ENCODE assay signal across 17 cellular contexts in the genomic region with DNA sequence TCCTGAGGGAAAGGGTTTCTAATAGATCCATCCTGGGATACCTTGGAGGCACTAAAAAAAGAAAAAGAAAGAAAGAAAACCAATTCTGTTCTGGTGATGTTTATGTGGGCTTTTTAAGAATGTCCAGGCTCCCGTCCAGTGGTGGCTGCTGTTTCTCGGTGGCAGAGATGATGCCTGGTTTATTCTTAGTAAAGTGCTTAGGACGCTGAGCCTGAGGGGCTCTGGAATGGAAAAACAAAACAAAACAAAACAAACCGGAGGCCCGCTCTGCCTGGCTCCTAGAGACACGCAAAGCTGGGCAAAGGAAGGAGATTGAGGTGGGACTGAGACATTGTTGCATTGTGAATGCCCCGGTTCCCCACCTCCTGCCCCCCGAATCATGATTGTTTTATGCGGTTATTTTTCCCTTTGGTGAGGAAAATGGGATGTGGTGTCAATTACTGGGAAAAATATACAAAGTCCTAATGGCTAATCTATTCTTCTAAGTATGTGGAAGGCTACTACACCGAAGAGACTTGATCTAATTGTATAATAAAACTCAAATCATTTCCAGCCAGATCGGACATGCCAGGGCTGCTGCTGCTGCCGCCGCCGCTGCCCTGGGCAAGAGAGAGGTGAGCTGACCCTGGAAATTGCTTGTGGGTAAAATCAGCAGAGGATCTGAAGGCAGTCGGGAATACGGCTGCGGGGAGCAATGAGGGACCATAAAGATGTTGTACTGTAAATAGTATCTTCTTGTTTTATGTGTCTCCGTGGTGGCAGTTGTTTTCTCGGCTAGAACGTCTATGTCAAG.
DNase-seq lines count a peak whose midpoint lies in the region; ATAC-seq and TF ChIP-seq lines count a peak whose summit lies in the region.
"Had no signal": no experiment of that assay in that cellular context is flagged by ENCODE, and none has a peak within 500 bp of the region (broad histone marks: within the 10 kb centered on the region; RNA-seq: fewer than 3 reads in every experiment).

No MANE protein-coding gene starts in this region.

- no peaks in the 10 kb centered on the region for H3K27me3 ChIP-seq in IMR-90 (ENCODE audit: control insufficient read depth, insufficient read depth, low read length)
- H3K27me3 ChIP-seq in endodermal cell (ENCODE audit: control insufficient read depth, insufficient read depth, low read length, poor library complexity, severe bottlenecking): no peaks in the 10 kb centered on the region
- H3K27me3 ChIP-seq: left lung had no signal

- CTCF ChIA-PET in IMR-90 (lab: Yijun Ruan, JAX): no interaction called here

- ATAC-seq in IMR-90 (ENCODE audit: low read depth): peak; percentile 58
- ATAC-seq in HG03159 (IDR thresholded peaks at IDR 0.05; ENCODE audit: unreplicated experiment): no peak
- ATAC-seq: effector memory CD8-positive, alpha-beta T cell; left lung; Panc1 had no signal

- H3K36me3 ChIP-seq in IMR-90 (ENCODE audit: control insufficient read depth, insufficient read depth, low read length) (no peaks in the 10 kb centered on the region), endodermal cell (ENCODE audit: control insufficient read depth, insufficient read depth, low read length) (no peaks in the 10 kb centered on the region)
- H3K36me3 ChIP-seq: cardiac muscle cell, left lung had no signal

- H3K4me1 Mint-ChIP-seq in endodermal cell (peaks cover 9% of the 10 kb centered on the region), nephron progenitor cell (peaks cover 32% of the 10 kb centered on the region), type B pancreatic cell (ENCODE audit: unreplicated experiment) (peaks cover 29% of the 10 kb centered on the region)

- no peak for TF ChIP-seq RAD21 in IMR-90 (IDR thresholded peaks at IDR 0.05; ENCODE audit: low read length)

- dilution Hi-C loops in IMR-90 (cut with HindIII; ENCODE audit: low sequenced_read_pairs, unreplicated experiment): no loop called here

- peak overlapping the region; percentile 9; the same call in 1 of the 2 replicates for H3K27ac ChIP-seq in IMR-90 (ENCODE audit: insufficient read depth, low read length)
- no peak overlapping the region for H3K27ac ChIP-seq in endodermal cell (ENCODE audit: low read depth, low read length)
- H3K27ac ChIP-seq: C4-2B, cardiac muscle cell, left lung had no signal

- no TSS peak for BruUV-seq in IMR-90 (replicated peaks; lab: Mats Ljungman, UMichigan)

- H3K79me1 ChIP-seq in IMR-90 (ENCODE audit: low read depth in 1 of 2, low read length in 2 of 2): 0 out of 4 replicates have a peak, but pooled peaks cover 0 to 7% of the 10 kb centered on the region in 2 experiments

- peak overlapping the region; percentile 58 for H3K18ac ChIP-seq in IMR-90 (ENCODE audit: low read depth, low read length)

- H2BK15ac ChIP-seq in IMR-90 (ENCODE audit: low read depth, low read length): peak overlapping the region; percentile 78; the same call in 1 of the 3 replicates

- peaks cover 25% of the 10 kb centered on the region for H3K9me1 ChIP-seq in IMR-90 (ENCODE audit: insufficient read depth, low read length)

- peak overlapping the region; percentile 52 for H2BK5ac ChIP-seq in IMR-90 (ENCODE audit: low read depth, low read length, poor library complexity, severe bottlenecking)

- peaks cover 2% of the 10 kb centered on the region for H3K27me3 Mint-ChIP-seq in endodermal cell (ENCODE audit: insufficient read depth)
- peaks cover 6% of the 10 kb centered on the region for H3K27me3 Mint-ChIP-seq in nephron progenitor cell (ENCODE audit: low read depth, poor library complexity)
- H3K27me3 Mint-ChIP-seq in type B pancreatic cell: peaks cover 11% of the 10 kb centered on the region
- H3K27me3 Mint-ChIP-seq: activated naive CD8-positive, alpha-beta T cell; activated T-cell treated with anti-CD3 and anti-CD28 coated beads, Interleukin-2, amount 50 U/mL, for 24 hours had no signal

- H3K36me3 Mint-ChIP-seq in endodermal cell (ENCODE audit: low read depth): no peaks in the 10 kb centered on the region
- no peaks in the 10 kb centered on the region for H3K36me3 Mint-ChIP-seq in nephron progenitor cell (ENCODE audit: low read depth)
- H3K36me3 Mint-ChIP-seq in type B pancreatic cell: no peaks in the 10 kb centered on the region
- H3K36me3 Mint-ChIP-seq: activated naive CD8-positive, alpha-beta T cell had no signal

- DNase-seq in IMR-90 (peak; percentile 44), endodermal cell (peak; percentile 24), nephron progenitor cell (no peak), type B pancreatic cell (ENCODE audit: extremely low spot score, unreplicated experiment) (no peak), cortex of kidney (lab: John Stamatoyannopoulos, UW) (no peak)
- no peak for DNase-seq in activated naive CD4-positive, alpha-beta T cell treated with anti-CD3 and anti-CD28 coated beads, Interleukin-2, amount 50 U/mL, for 16 hours
- DNase-seq: activated CD4-positive, alpha-beta T cell treated with anti-CD3 and anti-CD28 coated beads, Interleukin-2, amount 50 U/mL, for 4 hours; activated T-cell treated with anti-CD3 and anti-CD28 coated beads, Interleukin-2, amount 50 U/mL, for 24 hours; effector memory CD8-positive, alpha-beta T cell; foreskin melanocyte; left lung; NCI-H748 treated with DMSO at 0.1 percent for 48 hours had no signal

- peak overlapping the region; percentile 11 to 74; a peak in 3 of 4 replicates for H4K8ac ChIP-seq in IMR-90 (ENCODE audit: low read depth in 2 of 2, low read length in 2 of 2)

- H3K4me3 ChIP-seq in IMR-90 (ENCODE audit: insufficient read depth, low read depth, low read length) (no peak overlapping the region), endodermal cell (ENCODE audit: low read length) (no peak overlapping the region)
- H3K4me3 ChIP-seq: cardiac muscle cell, left lung had no signal

- H3K23ac ChIP-seq in IMR-90 (ENCODE audit: low read depth, low read length): peak overlapping the region; percentile 72

- in situ Hi-C loops in IMR-90 (cut with MboI; ENCODE audit: low sequenced_read_pairs): loop anchor here (10.0 kb wide), 1 partner anchor 517 kb away; no protein-coding TSS in a partner anchor

- H3K56ac ChIP-seq in IMR-90 (ENCODE audit: extremely low read depth, insufficient read depth, low read length): no peak overlapping the region

- no peak for TF ChIP-seq CTCF in IMR-90 (conservative IDR thresholded peaks at IDR 0.05; ENCODE audit: low read depth, low read length)
- TF ChIP-seq CTCF in endodermal cell (conservative IDR thresholded peaks at IDR 0.05): no peak
- TF ChIP-seq CTCF in nephron progenitor cell (IDR thresholded peaks at IDR 0.05): no peak
- no peak for TF ChIP-seq CTCF in type B pancreatic cell (conservative IDR thresholded peaks at IDR 0.05)

- peak overlapping the region; percentile 13; the same call in 1 of the 2 replicates for H3K4me2 ChIP-seq in IMR-90 (ENCODE audit: low read depth, low read length)

- H3K14ac ChIP-seq in IMR-90 (replicated peaks; ENCODE audit: low read depth, low read length): peak overlapping the region; percentile 43; the same call in 1 of the 2 replicates

- H3K9ac ChIP-seq in IMR-90 (ENCODE audit: low read depth, low read length) (no peak overlapping the region; the same call in 1 of the 2 replicates), endodermal cell (ENCODE audit: extremely low read depth, low read length, poor library complexity, severe bottlenecking) (no peak overlapping the region)

- H3K4me3 Mint-ChIP-seq in endodermal cell: no peak overlapping the region
- H3K4me3 Mint-ChIP-seq in nephron progenitor cell: no peak overlapping the region
- no peak overlapping the region for H3K4me3 Mint-ChIP-seq in type B pancreatic cell
- H3K4me3 Mint-ChIP-seq: activated naive CD8-positive, alpha-beta T cell; activated T-cell treated with anti-CD3 and anti-CD28 coated beads, Interleukin-2, amount 50 U/mL, for 24 hours; effector memory CD8-positive, alpha-beta T cell had no signal

- H3K4me1 ChIP-seq in IMR-90 (ENCODE audit: control insufficient read depth, insufficient read depth, low read length) (peaks cover 31% of the 10 kb centered on the region), endodermal cell (ENCODE audit: control insufficient read depth, insufficient read depth, low read length) (no peaks in the 10 kb centered on the region)
- H3K4me1 ChIP-seq: left lung had no signal

- peak overlapping the region; percentile 82 for H3K4ac ChIP-seq in IMR-90 (ENCODE audit: low read depth, low read length)

- H2AFZ ChIP-seq in IMR-90 (replicated peaks; ENCODE audit: low read length, poor library complexity): peak overlapping the region; percentile 59

- H3K9me3 Mint-ChIP-seq in endodermal cell (no peaks in the 10 kb centered on the region), nephron progenitor cell (no peaks in the 10 kb centered on the region), type B pancreatic cell (peaks cover 7% of the 10 kb centered on the region)

- POLR2A ChIA-PET in IMR-90 (lab: Charles Lee; ENCODE audit: unreplicated experiment): no interaction called here

- H4K5ac ChIP-seq in IMR-90 (ENCODE audit: low read depth, low read length): peak overlapping the region; percentile 36

- peak overlapping the region; percentile 73; the same call in 1 of the 2 replicates for H4K91ac ChIP-seq in IMR-90 (ENCODE audit: insufficient read depth, low read depth, low read length)

- peak overlapping the region; percentile 72 for H2BK20ac ChIP-seq in IMR-90 (ENCODE audit: low read depth, low read length)

- H3K27ac Mint-ChIP-seq in endodermal cell (no peak overlapping the region), nephron progenitor cell (peak overlapping the region; percentile 39), type B pancreatic cell (peak overlapping the region; percentile 32)
- H3K27ac Mint-ChIP-seq: activated naive CD8-positive, alpha-beta T cell; activated T-cell treated with anti-CD3 and anti-CD28 coated beads, Interleukin-2, amount 50 U/mL, for 24 hours; effector memory CD8-positive, alpha-beta T cell had no signal

- TF ChIP-seq POLR2A in IMR-90 (IDR thresholded peaks at IDR 0.05; ENCODE audit: low read depth, low read length): no peak

- H3K9me3 ChIP-seq in IMR-90 (ENCODE audit: control insufficient read depth, insufficient read depth, low read length) (no peaks in the 10 kb centered on the region), endodermal cell (ENCODE audit: control insufficient read depth, low read length) (no peaks in the 10 kb centered on the region)
- H3K9me3 ChIP-seq: left lung had no signal

- H2AK5ac ChIP-seq in IMR-90 (ENCODE audit: low read depth, low read length): peak overlapping the region; percentile 91; the same call in 1 of the 2 replicates

- intact Hi-C loops in IMR-90 (cut with micrococcal nuclease): loop anchor here (10.0 kb wide), 1 partner anchor 427 kb away; no protein-coding TSS in a partner anchor

- H2AK9ac ChIP-seq in IMR-90 (replicated peaks; ENCODE audit: low read depth, low read length, poor library complexity): no peak overlapping the region

- 87% methylated on average over 6 of the region's 20 CpGs; no CpG with 5 or more reads in 1 of the 2 experiments for WGBS in IMR-90 (ENCODE audit: extremely low coverage in 2 of 2, insufficient read length in 1 of 2), 2 experiments
- 95 to 97% methylated on average over 17 to 20 of the region's 20 CpGs for WGBS in endodermal cell (ENCODE audit: insufficient coverage in 1 of 2, insufficient read length in 1 of 2), 2 experiments

- H4K20me1 ChIP-seq in IMR-90 (ENCODE audit: insufficient read depth, low read length): no peaks in the 10 kb centered on the region

- peak overlapping the region; percentile 90 for H2BK120ac ChIP-seq in IMR-90 (ENCODE audit: low read depth, low read length)

TF ChIP-seq in IMR-90, 13 proteins besides CTCF, POLR2A, EP300 and RAD21 (continues in another document):
- no peak for TF ChIP-seq CHD1 (IDR thresholded peaks at IDR 0.05; ENCODE audit: low read depth, low read length)

Comparison
In these comparisons a context has a peak if more than half of its experiments do, and no peak if none do; other contexts are left out.
1. DNase-seq: peak in IMR-90 (single experiment) and endodermal cell (single experiment); none in nephron progenitor cell (single experiment), type B pancreatic cell (single experiment), activated naive CD4-positive, alpha-beta T cell treated with anti-CD3 and anti-CD28 coated beads, Interleukin-2, amount 50 U/mL, for 16 hours (single experiment) and cortex of kidney (single experiment).